Comparison of ENCODE assay signal across 29 cellular contexts in genomic region chr2:120150040-120150482, GRCh38.
"Had no signal": no experiment of that assay in that cellular context is flagged by ENCODE, and none has a peak within 500 bp of the region (broad histone marks: within the 10 kb centered on the region; RNA-seq: fewer than 3 reads in every experiment).

No MANE protein-coding gene starts in this region.

- ATAC-seq: activated CD8-positive, alpha-beta memory T cell treated with anti-CD3 and anti-CD28 coated beads, Interleukin-2, amount 10 ng/mL, durations not matched to agents 7 days and 5 days; activated naive CD8-positive, alpha-beta T cell treated with anti-CD3 and anti-CD28 coated beads, Interleukin-2, amount 50 U/mL, for 24 hours; Panc1 had no signal

- H3K27ac ChIP-seq: ascending aorta, cardiac muscle cell, SJCRH30, SK-N-MC, WERI-Rb-1 had no signal

- H3K9me3 ChIP-seq: SJCRH30 had no signal

- H3K36me3 ChIP-seq: cardiac muscle cell had no signal

- H3K27me3 ChIP-seq: ascending aorta, cardiac muscle cell, SJCRH30 had no signal

- H3K4me3 ChIP-seq: ascending aorta, cardiac muscle cell, SJCRH30, SK-N-MC had no signal

- H3K4me1 ChIP-seq: ascending aorta, SJCRH30 had no signal

- DNase-seq: activated CD4-positive, alpha-beta memory T cell treated with anti-CD3 and anti-CD28 coated beads, Interleukin-2, amount 10 ng/mL, durations not matched to agents 7 days and 5 days; activated CD4-positive, alpha-beta T cell treated with anti-CD3 and anti-CD28 coated beads for 1 hour; activated CD4-positive, alpha-beta T cell treated with anti-CD3 and anti-CD28 coated beads for 48 hours; activated CD4-positive, CD25-positive, alpha-beta regulatory T cell; activated CD8-positive, alpha-beta memory T cell treated with anti-CD3 and anti-CD28 coated beads for 24 hours; activated CD8-positive, alpha-beta memory T cell treated with anti-CD3 and anti-CD28 coated beads, Interleukin-2, amount 10 ng/mL, durations not matched to agents 7 days and 5 days; activated CD8-positive, alpha-beta memory T cell treated with anti-CD3 and anti-CD28 coated beads, Interleukin-2, amount 50 U/mL, for 48 hours; activated effector memory CD4-positive, alpha-beta T cell treated with Interleukin-2 at 50 U/mL for 16 hours; activated naive CD4-positive, alpha-beta T cell treated with anti-CD3 and anti-CD28 coated beads, Interleukin-2, amount 10 ng/mL, durations not matched to agents 7 days and 5 days; activated naive CD8-positive, alpha-beta T cell treated with anti-CD3 and anti-CD28 coated beads, Interleukin-2, amount 50 U/mL, for 24 hours; activated T-cell treated with anti-CD3 and anti-CD28 coated beads, Interleukin-2, amount 50 U/mL, for 48 hours; amygdala; Karpas-422; NCI-H1048; NCI-H1105 treated with DMSO at 0.1 percent for 48 hours; NCI-H1436; NCI-H1694; NCI-H1930; NCI-H2081 treated with DMSO at 0.1 percent for 48 hours; NCI-H226; NCI-H524 treated with DMSO at 0.1 percent for 48 hours; SHP77; SJCRH30; T1000; WERI-Rb-1 had no signal
